ENCODE assay signal across 9 cellular contexts in genomic region chr4:112279882-112280315, GRCh38. TPM values are rescaled to one million over a fixed set of nuclear protein-coding genes. Genes with fewer than 3 reads are reported as not detected.
DNase-seq lines count a peak whose midpoint lies in the region; ATAC-seq and TF ChIP-seq lines count a peak whose summit lies in the region.
"Had no signal": no experiment of that assay in that cellular context is flagged by ENCODE, and none has a peak within 500 bp of the region (broad histone marks: within the 10 kb centered on the region; RNA-seq: fewer than 3 reads in every experiment).

No MANE protein-coding gene starts in this region.

- peak overlapping the region; percentile 73 for H3K4me3 ChIP-seq in OCI-LY3 (ENCODE audit: low read length)

- H3K27me3 ChIP-seq in OCI-LY3 (ENCODE audit: low read depth, low read length): no peaks in the 10 kb centered on the region

- ATAC-seq in GM18873 (IDR thresholded peaks at IDR 0.05; ENCODE audit: low FRiP score, unreplicated experiment) (peak; percentile 32), HG02623 (IDR thresholded peaks at IDR 0.05; ENCODE audit: unreplicated experiment) (peak; percentile 12), HG03097 (IDR thresholded peaks at IDR 0.05; ENCODE audit: low FRiP score, unreplicated experiment) (no peak)

- peak overlapping the region; percentile 56; the same call in 1 of the 2 replicates for H3K9ac ChIP-seq in OCI-LY3 (ENCODE audit: low read length)

- no peaks in the 10 kb centered on the region; the same call in 1 of the 2 replicates for H3K9me3 ChIP-seq in OCI-LY3 (ENCODE audit: insufficient read depth, low read length)

- peak overlapping the region; percentile 77 for H3K27ac ChIP-seq in OCI-LY3 (ENCODE audit: low read length)
- H3K27ac ChIP-seq: RWPE1 had no signal

- no peak for TF ChIP-seq CTCF in OCI-LY3 (IDR thresholded peaks at IDR 0.05; ENCODE audit: low read depth, low read length)

- DNase-seq in myocyte (ENCODE audit: low read depth): peak; percentile 48
- no peak for DNase-seq in DMS153 treated with DMSO at 0.1 percent for 48 hours (lab: John Stamatoyannopoulos, UW; ENCODE audit: unreplicated experiment)
- no peak for DNase-seq in MV-4-11 (lab: John Stamatoyannopoulos, UW)
- DNase-seq in NCI-H1436 treated with DMSO at 0.1 percent for 48 hours (lab: John Stamatoyannopoulos, UW): no peak

- H3K4me1 ChIP-seq in OCI-LY3 (ENCODE audit: low read length): peaks cover 54% of the 10 kb centered on the region

- H2AFZ ChIP-seq in OCI-LY3 (ENCODE audit: low read depth, low read length): no peak overlapping the region

- H3K4me2 ChIP-seq in OCI-LY3 (ENCODE audit: low read length): peak overlapping the region; percentile 88

- H3K79me2 ChIP-seq in OCI-LY3 (ENCODE audit: low read length): peaks cover 100% of the 10 kb centered on the region

- H3K36me3 ChIP-seq in OCI-LY3 (replicated peaks; ENCODE audit: low read depth, low read length): peaks cover 74% of the 10 kb centered on the region

- peaks cover 87% of the 10 kb centered on the region for H4K20me1 ChIP-seq in OCI-LY3 (ENCODE audit: insufficient read depth, low read length)

RNA-seq across cellular contexts. Expression of gene TIFA, which starts 5.8 kb away (rescaled TPM):
- total RNA-seq in myocyte: 10.8 and 11.6 TPM in 2 replicates
- 4.8 TPM for polyA plus RNA-seq in myocyte (2012)

RNA-seq across cellular contexts. Expression of gene ALPK1, which starts 17.3 kb away (rescaled TPM):
- 16.6 and 24.1 TPM in 2 replicates for total RNA-seq in myocyte
- polyA plus RNA-seq in myocyte (2012): 12.3 TPM

RNA-seq across cellular contexts. Expression of gene AP1AR, which starts 48.3 kb away (rescaled TPM):
- total RNA-seq in myocyte: 21.7 and 22.4 TPM in 2 replicates
- polyA plus RNA-seq in myocyte (2012): 5.0 TPM
